ENCODE assay signal across 7 cellular contexts in the genomic region with DNA sequence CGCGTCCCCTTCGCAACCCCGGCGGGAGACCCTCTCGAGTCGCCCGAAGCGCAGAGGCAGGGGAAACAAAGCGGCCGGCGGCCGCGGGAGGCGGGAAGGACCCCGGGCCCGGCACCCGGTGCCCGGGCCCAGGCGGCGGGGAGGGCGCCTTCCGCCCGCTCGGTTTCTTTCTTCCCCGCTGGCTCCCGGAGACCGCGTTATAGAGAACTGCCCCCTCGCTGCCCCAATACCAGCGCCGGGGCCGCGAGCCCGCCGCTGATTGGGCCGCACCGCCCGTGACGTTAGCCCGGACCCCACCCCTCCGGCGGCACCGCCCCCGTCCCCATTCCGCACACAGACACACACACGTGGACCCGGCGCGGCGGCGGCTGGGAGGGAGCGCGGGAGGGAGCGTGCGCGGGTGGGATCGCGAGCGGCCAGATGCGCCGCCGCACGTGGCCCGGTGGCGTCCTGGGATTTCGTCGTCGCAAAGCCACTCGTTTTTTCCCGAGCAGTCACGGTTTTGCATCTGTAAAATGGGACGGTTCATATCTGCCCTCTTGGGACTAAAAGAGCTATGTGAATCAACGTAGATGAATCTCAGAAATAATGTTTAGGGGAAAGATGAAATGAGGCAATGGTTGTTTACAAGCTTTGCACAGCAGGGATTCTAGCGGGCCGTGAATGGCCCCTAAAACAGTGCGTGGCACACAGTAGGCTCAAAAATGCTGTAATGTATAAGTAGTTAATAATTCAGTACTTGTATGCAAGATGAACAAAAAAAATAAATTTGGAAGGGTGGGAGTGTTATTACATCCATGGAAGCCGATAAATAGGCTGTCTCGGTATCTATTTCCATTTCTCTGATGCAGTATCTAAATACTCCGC. TPM values are rescaled to one million over a fixed set of nuclear protein-coding genes. Genes with fewer than 3 reads are reported as not detected.
A peak's percentile ranks its signal among the peaks of the same experiment; 100 is the strongest.
DNase-seq lines count a peak whose midpoint lies in the region; ATAC-seq and TF ChIP-seq lines count a peak whose summit lies in the region.

A gene (minus strand): TSS at position 209 of the 867 bp plus-strand sequence. CDS start 462 bp downstream, outside the sequence.

- peaks cover 40% of the 10 kb centered on the region for H3K27me3 ChIP-seq in kidney epithelial cell (ENCODE audit: control insufficient read depth, insufficient read depth, low read length)

- ATAC-seq in GM18511 (IDR thresholded peaks at IDR 0.05; ENCODE audit: unreplicated experiment) (peak; percentile 75), HG03095 (IDR thresholded peaks at IDR 0.05; ENCODE audit: unreplicated experiment) (peak; percentile 67)

- H3K4me3 ChIP-seq in kidney epithelial cell (ENCODE audit: low read depth, low read length): peak within 1 kb of the TSS; percentile 38

- DNase-seq in NCI-H2227 treated with DMSO at 0.1 percent for 48 hours (lab: John Stamatoyannopoulos, UW): peak; percentile 83
- DNase-seq in activated CD4-positive, CD25-positive, alpha-beta regulatory T cell (lab: John Stamatoyannopoulos, UW): peak; percentile 35 to 80 (median 62)
- DNase-seq in caudate nucleus (lab: John Stamatoyannopoulos, UW): peak in 57 of 61 donors; percentile 25 to 96 (median 80)
- DNase-seq in kidney epithelial cell (ENCODE audit: low read depth): peak; percentile 14
- peak; percentile 50 to 91 for DNase-seq in stimulated activated CD4-positive, alpha-beta T cell treated with anti-CD3 and anti-CD28 coated beads, Interleukin-1b, Interleukin-23, amount 100 ng/mL, for 1 hour (ENCODE audit: low read depth in 2 of 2)

- TF ChIP-seq CTCF in kidney epithelial cell (IDR thresholded peaks at IDR 0.05; ENCODE audit: insufficient read depth, low read length, poor library complexity, severe bottlenecking): no peak

- no peaks in the 10 kb centered on the region for H3K36me3 ChIP-seq in kidney epithelial cell (ENCODE audit: control insufficient read depth, insufficient read depth, low read length)

- no peak within 1 kb of the TSS for H3K27ac ChIP-seq in caudate nucleus (ENCODE audit: low read depth, low read length)

RNA-seq across cellular contexts. Expression of the gene that starts here (rescaled TPM):
- total RNA-seq in kidney epithelial cell: 6.2 and 6.4 TPM in 2 replicates

Comparison
In these comparisons a context has a peak if more than half of its experiments do, and no peak if none do; other contexts are left out.
1. DNase-seq: peak in every context shown above with its lines; median percentile 83 in NCI-H2227 treated with DMSO at 0.1 percent for 48 hours; 80 in caudate nucleus; 70 in stimulated activated CD4-positive, alpha-beta T cell treated with anti-CD3 and anti-CD28 coated beads, Interleukin-1b, Interleukin-23, amount 100 ng/mL, for 1 hour; 62 in activated CD4-positive, CD25-positive, alpha-beta regulatory T cell; 14 in kidney epithelial cell.